Comparison of ENCODE assay signal across 15 cellular contexts in genomic region chr2:219174146-219174545, GRCh38. TPM values are rescaled to one million over a fixed set of nuclear protein-coding genes. Genes with fewer than 3 reads are reported as not detected.
DNase-seq lines count a peak whose midpoint lies in the region; ATAC-seq and TF ChIP-seq lines count a peak whose summit lies in the region.
"Had no signal": no experiment of that assay in that cellular context is flagged by ENCODE, and none has a peak within 500 bp of the region (broad histone marks: within the 10 kb centered on the region; RNA-seq: fewer than 3 reads in every experiment).

No MANE protein-coding gene starts in this region.

- no peak for TF ChIP-seq POLR2A in GM18505 (IDR thresholded peaks at IDR 0.05; ENCODE audit: borderline replicate concordance, extremely low read depth, insufficient read depth, insufficient read length)

- peaks cover 2% of the 10 kb centered on the region for H3K36me3 ChIP-seq in endocrine pancreas (ENCODE audit: control insufficient read depth, insufficient read depth, low read length)

- H3K36me3 Mint-ChIP-seq in activated T-cell treated with anti-CD3 and anti-CD28 coated beads, Interleukin-2, amount 50 U/mL, for 24 hours (ENCODE audit: low read depth) = peaks cover 68% of the 10 kb centered on the region
- H3K36me3 Mint-ChIP-seq in WTC11 (peaks cover 7% of the 10 kb centered on the region; the same call in 1 of the 2 replicates), mesothelial cell of epicardium (peaks cover 10% of the 10 kb centered on the region)

- peak overlapping the region; percentile 15 for H3K4me3 Mint-ChIP-seq in activated T-cell treated with anti-CD3 and anti-CD28 coated beads, Interleukin-2, amount 50 U/mL, for 24 hours
- H3K4me3 Mint-ChIP-seq in WTC11 = peak overlapping the region; percentile 16; the same call in 1 of the 2 replicates
- no peak overlapping the region for H3K4me3 Mint-ChIP-seq in mesothelial cell of epicardium

- H3K27ac Mint-ChIP-seq in activated T-cell treated with anti-CD3 and anti-CD28 coated beads, Interleukin-2, amount 50 U/mL, for 24 hours = peak overlapping the region; percentile 73
- H3K27ac Mint-ChIP-seq in WTC11 (no peak overlapping the region), mesothelial cell of epicardium (no peak overlapping the region)

- no peaks in the 10 kb centered on the region for H3K9me3 Mint-ChIP-seq in activated T-cell treated with anti-CD3 and anti-CD28 coated beads, Interleukin-2, amount 50 U/mL, for 24 hours
- H3K9me3 Mint-ChIP-seq in WTC11 (no peaks in the 10 kb centered on the region), mesothelial cell of epicardium (no peaks in the 10 kb centered on the region)

- H3K4me1 Mint-ChIP-seq in activated T-cell treated with anti-CD3 and anti-CD28 coated beads, Interleukin-2, amount 50 U/mL, for 24 hours (ENCODE audit: low read depth) = peaks cover 58% of the 10 kb centered on the region
- H3K4me1 Mint-ChIP-seq in WTC11 (peaks cover 20% of the 10 kb centered on the region), mesothelial cell of epicardium (peaks cover 23% of the 10 kb centered on the region)

- no peaks in the 10 kb centered on the region for H3K9me3 ChIP-seq in endocrine pancreas (ENCODE audit: control insufficient read depth, low read length)
- H3K9me3 ChIP-seq: right atrium auricular region, thyroid gland had no signal

- peak overlapping the region; percentile 31 for H3K9ac ChIP-seq in endocrine pancreas (ENCODE audit: control insufficient read depth, insufficient read depth, low read length)

- no peak for ATAC-seq in WTC11
- ATAC-seq in GM18505 (IDR thresholded peaks at IDR 0.05; ENCODE audit: unreplicated experiment) = no peak
- ATAC-seq: left lobe of liver had no signal

- DNase-seq in activated T-cell treated with anti-CD3 and anti-CD28 coated beads, Interleukin-2, amount 50 U/mL, for 24 hours = no peak
- DNase-seq in activated T-cell treated with anti-CD3 and anti-CD28 coated beads for 4 hours (no peak), WTC11 (ENCODE audit: low spot score) (no peak), renal cortical epithelial cell (ENCODE audit: low read depth) (peak; percentile 65), mesothelial cell of epicardium (ENCODE audit: low spot score in 2 of 2, unreplicated experiment in 2 of 2) (no peak), NCI-H187 treated with DMSO at 0.1 percent for 48 hours (lab: John Stamatoyannopoulos, UW) (no peak)
- DNase-seq: hippocampal formation, KBM-7, NCI-H2227 treated with DMSO at 0.1 percent for 48 hours, SIG-M5, thyroid gland had no signal

- CTCF ChIA-PET in WTC11 (lab: Charles Lee) = interaction anchor here (0.9 kb wide), 1 partner anchor 144 kb away, joined by 3 read pairs; no protein-coding TSS in a partner anchor

- peaks cover 2% of the 10 kb centered on the region for H3K4me1 ChIP-seq in endocrine pancreas (ENCODE audit: control insufficient read depth, insufficient read depth, low read length)

- no peaks in the 10 kb centered on the region for H3K27me3 ChIP-seq in endocrine pancreas (ENCODE audit: control insufficient read depth, insufficient read depth, low read length)
- H3K27me3 ChIP-seq: right atrium auricular region, thyroid gland had no signal

- POLR2A ChIA-PET in WTC11 (lab: Charles Lee) = no interaction called here

- H3K27me3 Mint-ChIP-seq in activated T-cell treated with anti-CD3 and anti-CD28 coated beads, Interleukin-2, amount 50 U/mL, for 24 hours = no peaks in the 10 kb centered on the region
- no peaks in the 10 kb centered on the region for H3K27me3 Mint-ChIP-seq in WTC11 (ENCODE audit: low read depth)
- no peaks in the 10 kb centered on the region for H3K27me3 Mint-ChIP-seq in mesothelial cell of epicardium (ENCODE audit: low read depth)

- H3K4me3 ChIP-seq in endocrine pancreas (ENCODE audit: control insufficient read depth, insufficient read depth, low read length) = no peak overlapping the region
- H3K4me3 ChIP-seq: right atrium auricular region, thyroid gland had no signal

- TF ChIP-seq CTCF in WTC11 (IDR thresholded peaks at IDR 0.05) (no peak), mesothelial cell of epicardium (IDR thresholded peaks at IDR 0.05; ENCODE audit: unreplicated experiment) (no peak)

TF ChIP-seq in WTC11, 78 proteins besides CTCF, POLR2A, EP300 and RAD21 (continues in another document):
- no peak for TF ChIP-seq NR2C2 (CRISPR knock-in tag; IDR thresholded peaks at IDR 0.05)
- no peak for TF ChIP-seq ZNF219 (CRISPR knock-in tag; IDR thresholded peaks at IDR 0.05; ENCODE audit: borderline replicate concordance)
- no peak for TF ChIP-seq NFATC4 (CRISPR knock-in tag; IDR thresholded peaks at IDR 0.05)
- no peak for TF ChIP-seq CDX4 (CRISPR knock-in tag; IDR thresholded peaks at IDR 0.05; ENCODE audit: borderline replicate concordance)
- no peak for TF ChIP-seq ATF2 (CRISPR knock-in tag; IDR thresholded peaks at IDR 0.05; ENCODE audit: borderline replicate concordance, low read depth)
- TF ChIP-seq SMAD3 (CRISPR knock-in tag; IDR thresholded peaks at IDR 0.05; ENCODE audit: borderline replicate concordance) = no peak
- TF ChIP-seq ZNF263 (CRISPR knock-in tag; IDR thresholded peaks at IDR 0.05; ENCODE audit: low read depth) = no peak
- TF ChIP-seq TCF7 (CRISPR knock-in tag; IDR thresholded peaks at IDR 0.05; ENCODE audit: low read depth) = no peak
- no peak for TF ChIP-seq ZNF281 (CRISPR knock-in tag; IDR thresholded peaks at IDR 0.05)
- TF ChIP-seq MAX (CRISPR knock-in tag; IDR thresholded peaks at IDR 0.05) = no peak
- TF ChIP-seq GABPB1 (CRISPR knock-in tag; IDR thresholded peaks at IDR 0.05) = no peak
- no peak for TF ChIP-seq ZSCAN18 (CRISPR knock-in tag; IDR thresholded peaks at IDR 0.05)

RNA-seq across cellular contexts. Expression of gene CNPPD1, which starts 2.6 kb away (rescaled TPM):
- total RNA-seq in WTC11 (2021) = 26.7 to 32.8 TPM (median 29.5 TPM) in 3 replicates
- 39.1 and 46.3 TPM in 2 replicates for total RNA-seq in renal cortical epithelial cell
- 24.4 to 28.2 TPM (median 27.5 TPM) in 3 replicates for total RNA-seq in mesothelial cell of epicardium

RNA-seq across cellular contexts. Expression of gene RETREG2, which starts 3.9 kb away (rescaled TPM):
- total RNA-seq in WTC11 (2021) (50.2 to 60.2 TPM (median 52.8 TPM) in 3 replicates), renal cortical epithelial cell (65.6 and 73.5 TPM in 2 replicates), mesothelial cell of epicardium (70.0 to 75.2 TPM (median 74.2 TPM) in 3 replicates)

RNA-seq across cellular contexts. Expression of gene SLC23A3, which starts 4.3 kb away (rescaled TPM):
- 0.41 to 0.59 TPM (median 0.55 TPM) in 3 replicates for total RNA-seq in WTC11 (2021)
- total RNA-seq in renal cortical epithelial cell = 1.0 and 1.6 TPM in 2 replicates
- total RNA-seq in mesothelial cell of epicardium = 1.6 to 2.6 TPM (median 1.7 TPM) in 3 replicates

RNA-seq across cellular contexts. Expression of gene NHEJ1, which starts 13.5 kb away (rescaled TPM):
- total RNA-seq in WTC11 (2021) = 18.4 to 22.3 TPM (median 21.3 TPM) in 3 replicates
- total RNA-seq in renal cortical epithelial cell = 18.4 and 24.6 TPM in 2 replicates
- 11.0 to 11.7 TPM (median 11.5 TPM) in 3 replicates for total RNA-seq in mesothelial cell of epicardium

RNA-seq across cellular contexts. Expression of gene ZFAND2B, which starts 32.4 kb away (rescaled TPM):
- total RNA-seq in WTC11 (2021) (19.5 to 21.1 TPM (median 20.2 TPM) in 3 replicates), renal cortical epithelial cell (18.4 and 30.9 TPM in 2 replicates), mesothelial cell of epicardium (27.4 to 29.2 TPM (median 27.8 TPM) in 3 replicates)
